Comparison of ENCODE assay signal across 14 cellular contexts in genomic region chr2:104755026-104755856, GRCh38.
DNase-seq lines count a peak whose midpoint lies in the region; ATAC-seq and TF ChIP-seq lines count a peak whose summit lies in the region.
"Had no signal": no experiment of that assay in that cellular context is flagged by ENCODE, and none has a peak within 500 bp of the region (broad histone marks: within the 10 kb centered on the region; RNA-seq: fewer than 3 reads in every experiment).

No MANE protein-coding gene starts in this region.

- ATAC-seq in left cardiac atrium: peak in 1 of 2 donors; percentile 35
- peak; percentile 66 for ATAC-seq in upper lobe of right lung
- ATAC-seq in GM18870 (IDR thresholded peaks at IDR 0.05; ENCODE audit: unreplicated experiment): no peak
- ATAC-seq: sciatic nerve had no signal

- intact Hi-C loops in left cardiac atrium (cut with DNase I): no loop called here
- intact Hi-C loops in left ventricle myocardium inferior (cut with micrococcal nuclease): no loop called here
- intact Hi-C loops in upper lobe of right lung (cut with DNase I): no loop called here

- TF ChIP-seq CTCF in left ventricle myocardium inferior (IDR thresholded peaks at IDR 0.05; ENCODE audit: borderline replicate concordance): no peak
- TF ChIP-seq CTCF in upper lobe of right lung (IDR thresholded peaks at IDR 0.05): no peak

- H3K4me1 ChIP-seq in left ventricle myocardium inferior (no peaks in the 10 kb centered on the region), upper lobe of right lung (no peaks in the 10 kb centered on the region)
- H3K4me1 ChIP-seq: adrenal gland, tibial nerve had no signal

- H3K36me3 ChIP-seq in left ventricle myocardium inferior: no peaks in the 10 kb centered on the region
- no peaks in the 10 kb centered on the region for H3K36me3 ChIP-seq in upper lobe of right lung
- H3K36me3 ChIP-seq: adrenal gland, tibial nerve had no signal

- H3K4me3 ChIP-seq in left ventricle myocardium inferior: no peak overlapping the region
- no peak overlapping the region for H3K4me3 ChIP-seq in upper lobe of right lung
- H3K4me3 ChIP-seq: adrenal gland, tibial nerve had no signal

- H3K27me3 ChIP-seq in left ventricle myocardium inferior (ENCODE audit: low read depth): peaks cover 68% of the 10 kb centered on the region
- no peaks in the 10 kb centered on the region for H3K27me3 ChIP-seq in upper lobe of right lung
- H3K27me3 ChIP-seq: adrenal gland, tibial nerve had no signal

- DNase-seq in left cardiac atrium: peak; percentile 24
- no peak for DNase-seq in left ventricle myocardium inferior
- DNase-seq in caudate nucleus (lab: John Stamatoyannopoulos, UW): peak in 51 of 61 donors; percentile 9 to 80 (median 56)
- peak; percentile 68 for DNase-seq in medulla oblongata (ENCODE audit: extremely low spot score)
- DNase-seq in upper lobe of right lung: no peak
- DNase-seq in iPS-NIHi11 (ENCODE audit: low spot score): no peak
- DNase-seq in activated gamma-delta T cell (lab: John Stamatoyannopoulos, UW): no peak
- DNase-seq: DND-41, NCI-H69, SHP77 had no signal

- H3K9me3 ChIP-seq in left ventricle myocardium inferior (replicated peaks) (no peaks in the 10 kb centered on the region), upper lobe of right lung (no peaks in the 10 kb centered on the region)
- H3K9me3 ChIP-seq: adrenal gland, tibial nerve had no signal

- no peak overlapping the region for H3K27ac ChIP-seq in left ventricle myocardium inferior (replicated peaks)
- H3K27ac ChIP-seq in caudate nucleus (ENCODE audit: low read depth, low read length): peak overlapping the region; percentile 52
- H3K27ac ChIP-seq in upper lobe of right lung: no peak overlapping the region
- H3K27ac ChIP-seq: adrenal gland, tibial nerve had no signal

Comparison
In these comparisons a context has a peak if more than half of its experiments do, and no peak if none do; other contexts are left out.
1. DNase-seq: peak in left cardiac atrium (single experiment), caudate nucleus (51 of 61) and medulla oblongata (single experiment); none in left ventricle myocardium inferior (single experiment), upper lobe of right lung (single experiment), iPS-NIHi11 (single experiment) and activated gamma-delta T cell (single experiment).